In genomic region chr2:218781691-218782528, GRCh38 we compare ENCODE assay signal across 8 cellular contexts. TPM values are rescaled to one million over a fixed set of nuclear protein-coding genes. Genes with fewer than 3 reads are reported as not detected.
DNase-seq lines count a peak whose midpoint lies in the region; ATAC-seq, FAIRE-seq and TF ChIP-seq lines count a peak whose summit lies in the region.

Gene CYP27A1 (plus strand): TSS chr2:218782147. CDS start chr2:218782183, 36 bp downstream.

- no peaks in the 10 kb centered on the region for H3K27me3 ChIP-seq in kidney epithelial cell (ENCODE audit: control insufficient read depth, insufficient read depth, low read length)
- no peaks in the 10 kb centered on the region for H3K27me3 ChIP-seq in small intestine (ENCODE audit: control insufficient read depth in 2 of 2, insufficient read depth in 2 of 2, low read length in 2 of 2)

- peaks cover 5% of the 10 kb centered on the region for H3K9me3 Mint-ChIP-seq in chondrocyte (ENCODE audit: low read depth)

- FAIRE-seq in small intestine (lab: Jason Lieb, UNC): no peak

- peaks cover 3% of the 10 kb centered on the region for H3K27me3 Mint-ChIP-seq in chondrocyte (ENCODE audit: low read depth)

- peak within 1 kb of the TSS; percentile 69 for H3K27ac Mint-ChIP-seq in chondrocyte (ENCODE audit: unreplicated experiment)

- H3K4me3 ChIP-seq in kidney epithelial cell (ENCODE audit: low read depth, low read length) (peak within 1 kb of the TSS; percentile 69), small intestine (ENCODE audit: low read depth in 1 of 2, low read length in 2 of 2) (peak within 1 kb of the TSS; percentile 56 to 65)

- H3K36me3 Mint-ChIP-seq in chondrocyte (ENCODE audit: low read depth): peaks cover 6% of the 10 kb centered on the region

- peak within 1 kb of the TSS; percentile 82 for H3K4me3 Mint-ChIP-seq in chondrocyte (ENCODE audit: unreplicated experiment)

- peaks cover 2 to 6% of the 10 kb centered on the region in 2 donors for H3K4me1 ChIP-seq in small intestine (ENCODE audit: control insufficient read depth in 2 of 2, insufficient read depth in 1 of 2, low read depth in 1 of 2, low read length in 1 of 2)

- peak; percentile 13 for DNase-seq in HK-2 (ENCODE audit: unreplicated experiment)
- no peak for DNase-seq in chondrocyte (ENCODE audit: low spot score)
- DNase-seq in kidney epithelial cell (ENCODE audit: low read depth): no peak
- peak; percentile 88 for DNase-seq in small intestine
- DNase-seq in NCI-H345 (lab: John Stamatoyannopoulos, UW): no peak
- no peak for DNase-seq in activated effector memory CD4-positive, alpha-beta T cell treated with anti-CD3 and anti-CD28 coated beads, Interleukin-2, amount 50 U/mL, for 16 hours

- H3K27ac ChIP-seq in 22Rv1 (peak within 1 kb of the TSS; percentile 46), small intestine (ENCODE audit: low read depth in 1 of 2, low read length in 1 of 2) (peak within 1 kb of the TSS; percentile 77 to 91)

- ATAC-seq in HG03159 (IDR thresholded peaks at IDR 0.05; ENCODE audit: unreplicated experiment): no peak

- peaks cover 30% of the 10 kb centered on the region for H3K4me1 Mint-ChIP-seq in chondrocyte (ENCODE audit: low read depth)

- WGBS in small intestine, 3 donors: 1 to 2% (median 2%) methylated on average over 47 to 76 of the region's 76 CpGs

- no peaks in the 10 kb centered on the region for H3K36me3 ChIP-seq in kidney epithelial cell (ENCODE audit: control insufficient read depth, insufficient read depth, low read length)
- H3K36me3 ChIP-seq in small intestine (ENCODE audit: control insufficient read depth in 2 of 2, insufficient read depth in 2 of 2, low read length in 2 of 2): no peaks in the 10 kb centered on the region

- TF ChIP-seq CTCF in 22Rv1 (IDR thresholded peaks at IDR 0.05) (no peak), chondrocyte (IDR thresholded peaks at IDR 0.05) (no peak), kidney epithelial cell (IDR thresholded peaks at IDR 0.05; ENCODE audit: insufficient read depth, low read length, poor library complexity, severe bottlenecking) (no peak)

- H3K9me3 ChIP-seq in small intestine (ENCODE audit: control insufficient read depth, low read depth): no peaks in the 10 kb centered on the region

RNA-seq across cellular contexts. Expression of gene CYP27A1, which starts in this region (rescaled TPM):
- total RNA-seq in chondrocyte (1.7 to 5.2 TPM (median 4.7 TPM) in 3 replicates), kidney epithelial cell (25.3 and 32.0 TPM in 2 replicates)
- polyA plus RNA-seq in small intestine: 100 to 1,000 TPM in 1 of 3 donors, 10 to 100 TPM in 2; 46.7 to 114 (median 83.0) TPM

Comparison
In these comparisons a context has a peak if more than half of its experiments do, and no peak if none do; other contexts are left out.
1. DNase-seq: peak in HK-2 (single experiment) and small intestine (single experiment); none in chondrocyte (single experiment), kidney epithelial cell (single experiment), NCI-H345 (single experiment) and activated effector memory CD4-positive, alpha-beta T cell treated with anti-CD3 and anti-CD28 coated beads, Interleukin-2, amount 50 U/mL, for 16 hours (single experiment).